Comparison of ENCODE assay signal across 23 cellular contexts in the genomic region with DNA sequence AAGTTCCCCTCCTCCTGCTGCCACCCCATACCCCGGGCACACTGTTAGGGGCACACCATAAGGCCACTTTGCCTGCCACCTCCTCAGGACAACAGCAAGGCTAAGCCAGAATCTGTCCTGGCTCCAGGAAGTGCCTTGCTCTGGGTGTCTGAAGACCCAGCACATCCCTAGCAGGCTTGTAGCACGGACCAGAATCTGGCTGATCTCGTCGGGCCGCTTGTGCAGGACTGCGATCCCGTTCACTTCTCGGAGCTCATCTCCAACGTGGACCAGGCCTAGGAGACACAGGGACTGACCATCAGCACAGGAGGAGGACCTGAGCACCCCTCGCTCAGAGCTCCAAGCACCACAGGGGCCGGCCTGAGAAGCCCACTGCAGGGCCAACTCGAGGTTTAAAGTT. TPM values are rescaled to one million over a fixed set of nuclear protein-coding genes. Genes with fewer than 3 reads are reported as not detected.
"Had no signal": no experiment of that assay in that cellular context is flagged by ENCODE, and none has a peak within 500 bp of the region (broad histone marks: within the 10 kb centered on the region; RNA-seq: fewer than 3 reads in every experiment).

No MANE protein-coding gene starts in this region.

- H3K27ac ChIP-seq: dorsolateral prefrontal cortex, ovary, skin epidermis, stomach, thoracic aorta, transverse colon had no signal

- H3K4me3 ChIP-seq: dorsolateral prefrontal cortex, ovary, skin epidermis, stomach, thoracic aorta, transverse colon had no signal

- ATAC-seq: left colon, natural killer cell, sciatic nerve had no signal

- H3K36me3 ChIP-seq: ovary, transverse colon had no signal

- H3K9me3 ChIP-seq: ovary, stomach, thoracic aorta, transverse colon had no signal

- DNase-seq: cortex of kidney; dorsolateral prefrontal cortex; effector CD8-positive, alpha-beta T cell; foreskin melanocyte; immature natural killer cell; kidney; left colon; natural killer cell; nucleus accumbens; ovary; stimulated activated CD4-positive, alpha-beta T cell treated with anti-CD3 and anti-CD28 coated beads, Interleukin-12 subunit alpha, Interleukin-12 subunit beta, amount 100 ng/mL, for 4 hours; stimulated activated naive CD4-positive, alpha-beta T cell; stomach; substantia nigra; transverse colon had no signal

- H3K27me3 ChIP-seq: dorsolateral prefrontal cortex, ovary, stomach, transverse colon had no signal

RNA-seq across cellular contexts. Expression of a gene that starts 7.4 kb away (rescaled TPM):
- total RNA-seq: natural killer cell had no signal
- polyA plus RNA-seq: immature natural killer cell had no signal

RNA-seq across cellular contexts. Expression of a gene that starts 21.4 kb away (rescaled TPM):
- total RNA-seq: myocyte, natural killer cell, neural crest cell, progenitor cell of endocrine pancreas had no signal
- polyA plus RNA-seq: immature natural killer cell had no signal

RNA-seq across cellular contexts. Expression of a gene that starts 45.3 kb away (rescaled TPM):
- total RNA-seq: kidney, left colon, mucosa of gallbladder, myocyte, natural killer cell, neural crest cell, progenitor cell of endocrine pancreas, sciatic nerve, stomach, thoracic aorta, transverse colon, urinary bladder had no signal
- polyA plus RNA-seq: immature natural killer cell, ovary, stomach had no signal
